16 cellular contexts compared by ENCODE assay signal in the genomic region with DNA sequence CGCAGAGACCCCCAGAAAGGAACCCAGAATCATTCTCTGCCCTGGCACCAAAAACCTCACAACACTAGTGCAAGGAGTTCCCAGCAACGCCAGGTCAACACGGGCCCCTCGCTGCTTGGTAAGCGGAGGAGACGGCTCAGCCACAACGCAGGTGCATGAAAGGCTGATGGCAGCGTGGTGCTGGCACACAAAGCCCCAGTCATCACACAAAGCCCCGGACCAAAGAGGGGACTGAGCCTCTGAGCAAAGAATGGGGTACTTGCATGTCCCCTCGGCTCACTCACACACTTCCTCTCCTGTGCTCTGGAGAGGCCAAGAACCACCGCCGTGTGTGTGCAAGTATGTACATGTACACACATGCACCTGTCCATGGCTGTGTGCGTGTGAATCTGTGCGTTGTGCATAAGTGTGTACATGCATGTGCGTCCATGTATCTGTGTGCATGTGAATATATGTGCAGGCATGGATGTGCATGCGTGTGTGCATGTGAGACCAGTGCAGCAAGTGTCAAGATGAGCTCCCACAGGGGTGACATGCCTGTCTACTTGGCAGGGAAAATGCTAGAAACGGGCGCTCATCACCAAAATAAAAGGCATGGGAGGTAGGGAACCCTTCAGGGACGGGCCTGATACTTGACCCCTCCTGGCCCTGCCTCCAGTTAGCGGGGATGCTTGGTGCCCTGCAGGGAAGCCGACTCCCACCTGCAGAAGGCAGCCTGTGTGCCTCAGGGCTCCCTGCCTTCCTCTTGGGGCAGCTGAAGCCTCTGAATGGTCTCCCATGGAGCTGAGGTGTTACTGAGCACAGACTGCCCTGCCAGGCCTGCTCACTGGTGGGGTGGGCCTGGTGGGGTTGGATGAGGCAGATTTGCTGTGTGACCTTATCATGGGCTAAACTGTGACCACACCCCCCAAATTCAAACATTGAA.
"Had no signal": no experiment of that assay in that cellular context is flagged by ENCODE, and none has a peak within 500 bp of the region (broad histone marks: within the 10 kb centered on the region; RNA-seq: fewer than 3 reads in every experiment).

No MANE protein-coding gene starts in this region.

- H3K9me3 Mint-ChIP-seq: activated CD4-positive, alpha-beta memory T cell treated with anti-CD3 and anti-CD28 coated beads, Interleukin-2, amount 10 ng/mL, durations not matched to agents 7 days and 5 days; activated T-cell treated with anti-CD3 and anti-CD28 coated beads, Interleukin-2, amount 50 U/mL, for 72 hours; stimulated activated naive B cell treated with anti-CD40 and anti-IgM and Interleukin-4, amounts not matched to agents 10 μg/mL and 1 μg/mL and 100 μg/mL, for 72 hours had no signal

- DNase-seq: activated CD4-positive, alpha-beta memory T cell treated with anti-CD3 and anti-CD28 coated beads, Interleukin-2, amount 10 ng/mL, durations not matched to agents 7 days and 5 days; activated CD4-positive, alpha-beta T cell treated with anti-CD3 and anti-CD28 coated beads for 36 hours; activated naive CD4-positive, alpha-beta T cell treated with Interleukin-2 at 50 U/mL for 16 hours; activated T-cell treated with anti-CD3 and anti-CD28 coated beads, Interleukin-2, amount 50 U/mL, for 72 hours; cortex of kidney; effector CD8-positive, alpha-beta T cell; gastrocnemius medialis; heart right ventricle; left ventricle myocardium superior; mesendoderm; stimulated activated CD4-positive, alpha-beta T cell treated with anti-CD3 and anti-CD28 coated beads, Interleukin-1b, Interleukin-23, amount 100 ng/mL, for 48 hours; stimulated activated naive B cell treated with anti-CD40 and anti-IgM and Interleukin-4, amounts not matched to agents 10 μg/mL and 1 μg/mL and 100 μg/mL, for 72 hours; T-helper 9 cell had no signal

- H3K36me3 Mint-ChIP-seq: stimulated activated naive B cell treated with anti-CD40 and anti-IgM and Interleukin-4, amounts not matched to agents 10 μg/mL and 1 μg/mL and 100 μg/mL, for 72 hours had no signal

- H3K27me3 ChIP-seq: gastrocnemius medialis, heart right ventricle, right atrium auricular region, tibial nerve had no signal

- H3K27me3 Mint-ChIP-seq: activated CD4-positive, alpha-beta memory T cell treated with anti-CD3 and anti-CD28 coated beads, Interleukin-2, amount 10 ng/mL, durations not matched to agents 7 days and 5 days; activated CD4-positive, alpha-beta T cell treated with anti-CD3 and anti-CD28 coated beads for 36 hours had no signal

- H3K27ac ChIP-seq: gastrocnemius medialis, heart right ventricle, right atrium auricular region, tibial nerve had no signal

- FAIRE-seq: keratinocyte had no signal

- H3K4me3 Mint-ChIP-seq: activated CD4-positive, alpha-beta memory T cell treated with anti-CD3 and anti-CD28 coated beads, Interleukin-2, amount 10 ng/mL, durations not matched to agents 7 days and 5 days; activated CD4-positive, alpha-beta T cell treated with anti-CD3 and anti-CD28 coated beads for 36 hours; activated T-cell treated with anti-CD3 and anti-CD28 coated beads, Interleukin-2, amount 50 U/mL, for 72 hours; stimulated activated naive B cell treated with anti-CD40 and anti-IgM and Interleukin-4, amounts not matched to agents 10 μg/mL and 1 μg/mL and 100 μg/mL, for 72 hours had no signal

- H3K36me3 ChIP-seq: gastrocnemius medialis, heart right ventricle, right atrium auricular region had no signal

- ATAC-seq: activated CD4-positive, alpha-beta T cell treated with anti-CD3 and anti-CD28 coated beads for 36 hours; activated T-cell treated with anti-CD3 and anti-CD28 coated beads, Interleukin-2, amount 50 U/mL, for 72 hours; gastrocnemius medialis; heart right ventricle; left ventricle myocardium superior; stimulated activated naive B cell treated with anti-CD40 and anti-IgM and Interleukin-4, amounts not matched to agents 10 μg/mL and 1 μg/mL and 100 μg/mL, for 72 hours had no signal

- H3K27ac Mint-ChIP-seq: activated CD4-positive, alpha-beta memory T cell treated with anti-CD3 and anti-CD28 coated beads, Interleukin-2, amount 10 ng/mL, durations not matched to agents 7 days and 5 days; activated CD4-positive, alpha-beta T cell treated with anti-CD3 and anti-CD28 coated beads for 36 hours; activated T-cell treated with anti-CD3 and anti-CD28 coated beads, Interleukin-2, amount 50 U/mL, for 72 hours had no signal

- H3K9me3 ChIP-seq: gastrocnemius medialis, heart right ventricle, right atrium auricular region, tibial nerve had no signal

- H3K4me3 ChIP-seq: gastrocnemius medialis, heart right ventricle, right atrium auricular region, tibial nerve had no signal

- H3K4me1 Mint-ChIP-seq: activated CD4-positive, alpha-beta memory T cell treated with anti-CD3 and anti-CD28 coated beads, Interleukin-2, amount 10 ng/mL, durations not matched to agents 7 days and 5 days had no signal
